14 cellular contexts compared by ENCODE assay signal in genomic region chr1:145708063-145708462, GRCh38. TPM values are rescaled to one million over a fixed set of nuclear protein-coding genes. Genes with fewer than 3 reads are reported as not detected.
DNase-seq lines count a peak whose midpoint lies in the region; ATAC-seq and TF ChIP-seq lines count a peak whose summit lies in the region.
"Had no signal": no experiment of that assay in that cellular context is flagged by ENCODE, and none has a peak within 500 bp of the region (broad histone marks: within the 10 kb centered on the region; RNA-seq: fewer than 3 reads in every experiment).

No MANE protein-coding gene starts in this region.

- peaks cover 9% of the 10 kb centered on the region for H3K4me1 Mint-ChIP-seq in stimulated activated effector memory CD8-positive, alpha-beta T cell treated with anti-CD3 and anti-CD28 coated beads, Interleukin-12 subunit alpha, Interleukin-12 subunit beta, amount 100 ng/mL, for 72 hours
- H3K4me1 Mint-ChIP-seq in chondrocyte (ENCODE audit: low read depth) = peaks cover 19% of the 10 kb centered on the region

- H3F3A ChIP-seq in SK-N-SH (replicated peaks; ENCODE audit: insufficient read depth) (no peaks in the 10 kb centered on the region), PC-9 (ENCODE audit: insufficient read depth, low read depth) (peaks cover 33% of the 10 kb centered on the region)

- intact Hi-C loops in PC-9 (cut with micrococcal nuclease; ENCODE audit: unreplicated experiment) = no loop called here

- no peaks in the 10 kb centered on the region for H3K27me3 ChIP-seq in SK-N-SH (ENCODE audit: insufficient read depth)
- no peaks in the 10 kb centered on the region for H3K27me3 ChIP-seq in PC-9 (ENCODE audit: insufficient read depth, low read depth)

- peak; percentile 38 for DNase-seq in SK-N-SH
- peak in 1 of 2 experiments; percentile 36 for DNase-seq in PC-9
- peak; percentile 81 for DNase-seq in glomerular visceral epithelial cell (ENCODE audit: extremely low spot score)
- no peak for DNase-seq in stimulated activated effector memory CD8-positive, alpha-beta T cell treated with anti-CD3 and anti-CD28 coated beads, Interleukin-12 subunit alpha, Interleukin-12 subunit beta, amount 100 ng/mL, for 72 hours (ENCODE audit: low spot score in 2 of 2)
- no peak for DNase-seq in chondrocyte (ENCODE audit: low spot score)
- DNase-seq: foreskin melanocyte; naive thymus-derived CD4-positive, alpha-beta T cell; NCI-H2227 treated with DMSO at 0.1 percent for 48 hours had no signal

- H2AFZ ChIP-seq in SK-N-SH (ENCODE audit: low read depth) (no peak overlapping the region), PC-9 (no peak overlapping the region)

- H3K36me3 Mint-ChIP-seq in stimulated activated effector memory CD8-positive, alpha-beta T cell treated with anti-CD3 and anti-CD28 coated beads, Interleukin-12 subunit alpha, Interleukin-12 subunit beta, amount 100 ng/mL, for 72 hours = no peaks in the 10 kb centered on the region
- peaks cover 2% of the 10 kb centered on the region for H3K36me3 Mint-ChIP-seq in chondrocyte (ENCODE audit: low read depth)
- H3K36me3 Mint-ChIP-seq: naive thymus-derived CD4-positive, alpha-beta T cell had no signal

- POLR2A ChIA-PET in SK-N-SH (lab: Yijun Ruan, JAX) (interaction anchor here (0.8 kb wide), 1 partner anchor 40 kb away, joined by 3 read pairs; no protein-coding TSS in a partner anchor), PC-9 (lab: Charles Lee; ENCODE audit: unreplicated experiment) (no interaction called here)

- CTCF ChIA-PET in SK-N-SH (lab: Yijun Ruan, JAX) = interaction anchor here (7.9 kb wide), 1 partner anchor 13 kb away, joined by 70 read pairs; the partner anchor contains the start of gene CD160
- CTCF ChIA-PET in PC-9 (lab: Charles Lee) = interaction anchor here (0.6 kb wide), 1 partner anchor 189 kb away, joined by 3 read pairs; no protein-coding TSS in a partner anchor

- no peaks in the 10 kb centered on the region for H3K9me3 Mint-ChIP-seq in stimulated activated effector memory CD8-positive, alpha-beta T cell treated with anti-CD3 and anti-CD28 coated beads, Interleukin-12 subunit alpha, Interleukin-12 subunit beta, amount 100 ng/mL, for 72 hours
- H3K9me3 Mint-ChIP-seq in chondrocyte (ENCODE audit: low read depth) = peaks cover 3% of the 10 kb centered on the region
- H3K9me3 Mint-ChIP-seq: naive thymus-derived CD4-positive, alpha-beta T cell had no signal

- H3K4me2 ChIP-seq in SK-N-SH (no peak overlapping the region), PC-9 (peak overlapping the region; percentile 42)

- H3K9me2 ChIP-seq in SK-N-SH (no peaks in the 10 kb centered on the region), PC-9 (ENCODE audit: insufficient read depth) (no peaks in the 10 kb centered on the region)

- H3K9ac ChIP-seq in SK-N-SH = no peak overlapping the region

- no peak overlapping the region for H3K4me3 ChIP-seq in SK-N-SH (ENCODE audit: low read depth in 2 of 2, low read length in 1 of 2)
- H3K4me3 ChIP-seq in PC-9 = no peak overlapping the region
- H3K4me3 ChIP-seq: skin epidermis, thoracic aorta had no signal

- no peak for TF ChIP-seq EP300 in SK-N-SH (IDR thresholded peaks at IDR 0.05; ENCODE audit: borderline replicate concordance in 1 of 2, low read depth in 1 of 2, low read length in 1 of 2)

- H3K27ac Mint-ChIP-seq in stimulated activated effector memory CD8-positive, alpha-beta T cell treated with anti-CD3 and anti-CD28 coated beads, Interleukin-12 subunit alpha, Interleukin-12 subunit beta, amount 100 ng/mL, for 72 hours = no peak overlapping the region
- no peak overlapping the region for H3K27ac Mint-ChIP-seq in chondrocyte (ENCODE audit: unreplicated experiment)
- H3K27ac Mint-ChIP-seq: naive thymus-derived CD4-positive, alpha-beta T cell had no signal

- no peak for TF ChIP-seq RAD21 in SK-N-SH (IDR thresholded peaks at IDR 0.05; ENCODE audit: low read length)

- WGBS in SK-N-SH (ENCODE audit: low lambda C conversion rate) = 74% methylated on average over 7 of the region's 7 CpGs

- TF ChIP-seq CTCF in SK-N-SH (IDR thresholded peaks at IDR 0.05) (no peak), PC-9 (conservative IDR thresholded peaks at IDR 0.05) (no peak), chondrocyte (IDR thresholded peaks at IDR 0.05) (no peak)

- ATAC-seq in SK-N-SH treated with all-trans-retinoic acid at 6 μM for 48 hours = no peak; the same call in 2 of the 3 replicates
- peak; percentile 73 for ATAC-seq in stimulated activated effector memory CD8-positive, alpha-beta T cell treated with anti-CD3 and anti-CD28 coated beads, Interleukin-12 subunit alpha, Interleukin-12 subunit beta, amount 100 ng/mL, for 72 hours
- ATAC-seq in GM21717 (IDR thresholded peaks at IDR 0.05; ENCODE audit: unreplicated experiment) = no peak
- ATAC-seq in GM21367 (IDR thresholded peaks at IDR 0.05; ENCODE audit: unreplicated experiment) = no peak
- ATAC-seq: naive thymus-derived CD4-positive, alpha-beta T cell had no signal

- H3K27ac ChIP-seq in SK-N-SH (ENCODE audit: low read depth in 2 of 2, low read length in 1 of 2) (peak overlapping the region in 1 of 2 experiments; percentile 19; a peak in 2 of 4 replicates), PC-9 (peak overlapping the region; percentile 68; the same call in 1 of the 2 replicates)
- H3K27ac ChIP-seq: skin epidermis, thoracic aorta, VCaP had no signal

- no TSS peak for BruUV-seq in PC-9 (replicated peaks; lab: Mats Ljungman, UMichigan)

- H3K4me3 Mint-ChIP-seq in stimulated activated effector memory CD8-positive, alpha-beta T cell treated with anti-CD3 and anti-CD28 coated beads, Interleukin-12 subunit alpha, Interleukin-12 subunit beta, amount 100 ng/mL, for 72 hours = no peak overlapping the region
- no peak overlapping the region for H3K4me3 Mint-ChIP-seq in chondrocyte (ENCODE audit: unreplicated experiment)
- H3K4me3 Mint-ChIP-seq: naive thymus-derived CD4-positive, alpha-beta T cell had no signal

- H3K9me3 ChIP-seq in SK-N-SH (no peaks in the 10 kb centered on the region), PC-9 (ENCODE audit: insufficient read depth, low read depth) (no peaks in the 10 kb centered on the region)
- H3K9me3 ChIP-seq: thoracic aorta had no signal

- H3K36me3 ChIP-seq in SK-N-SH (replicated peaks in 1 of 2; ENCODE audit: control insufficient read depth in 1 of 2, insufficient read depth in 2 of 2, low read length in 1 of 2) (no peaks in the 10 kb centered on the region), PC-9 (ENCODE audit: low read depth) (no peaks in the 10 kb centered on the region)
- H3K36me3 ChIP-seq: thoracic aorta had no signal

- H3K27me3 Mint-ChIP-seq in chondrocyte (ENCODE audit: low read depth) = no peaks in the 10 kb centered on the region

- no peaks in the 10 kb centered on the region for H3K79me2 ChIP-seq in SK-N-SH (ENCODE audit: insufficient read depth)
- H3K79me2 ChIP-seq in PC-9 (ENCODE audit: low read depth) = no peaks in the 10 kb centered on the region

- H3K4me1 ChIP-seq in SK-N-SH (ENCODE audit: control insufficient read depth in 1 of 2, insufficient read depth in 2 of 2, low read depth in 1 of 2, low read length in 1 of 2) (peaks cover 0 to 16% of the 10 kb centered on the region in 2 experiments; a peak in 1 of 4 replicates), PC-9 (replicated peaks; ENCODE audit: insufficient read depth) (peaks cover 39% of the 10 kb centered on the region)

- H4K20me1 ChIP-seq in SK-N-SH (ENCODE audit: insufficient read depth) (no peaks in the 10 kb centered on the region), PC-9 (ENCODE audit: insufficient read depth) (no peaks in the 10 kb centered on the region)

TF ChIP-seq in SK-N-SH treated with all-trans-retinoic acid at 6 μM for 48 hours, 23 proteins besides CTCF, POLR2A, EP300 and RAD21:
- TF ChIP-seq PPARA (CRISPR knock-in tag; IDR thresholded peaks at IDR 0.05; ENCODE audit: borderline replicate concordance) = no peak

RNA-seq across cellular contexts. Expression of gene PDZK1, which starts 0.9 kb away (rescaled TPM):
- polyA plus RNA-seq in SK-N-SH (2012; rRNA removed) = 0.16 and 0.24 TPM in 2 replicates
- polyA plus RNA-seq in SK-N-SH (2012; cell fraction: cytosol; rRNA removed) = 0.29 and 0.33 TPM in 2 replicates
- 0.56 and 0.67 TPM in 2 replicates for polyA plus RNA-seq in SK-N-SH (2012; cell fraction: nucleus; rRNA removed)
- total RNA-seq in PC-9 (2021) (2.7 and 3.4 TPM in 2 replicates), chondrocyte (0.38 to 1.1 TPM (median 0.50 TPM) in 3 replicates)

RNA-seq across cellular contexts. Expression of gene CD160, which starts 11.2 kb away (rescaled TPM):
- not detected in 2 replicates for polyA plus RNA-seq in SK-N-SH (2012; rRNA removed)
- not detected in 2 replicates for polyA plus RNA-seq in SK-N-SH (2012; cell fraction: cytosol; rRNA removed)
- polyA plus RNA-seq in SK-N-SH (2012; cell fraction: nucleus; rRNA removed) = not detected in 2 replicates
- not detected in 2 replicates for total RNA-seq in PC-9 (2021)
- not detected in 3 replicates for total RNA-seq in chondrocyte

Comparison
In these comparisons a context has a peak if more than half of its experiments do, and no peak if none do; other contexts are left out.
1. DNase-seq: peak in SK-N-SH (single experiment) and glomerular visceral epithelial cell (single experiment); none in stimulated activated effector memory CD8-positive, alpha-beta T cell treated with anti-CD3 and anti-CD28 coated beads, Interleukin-12 subunit alpha, Interleukin-12 subunit beta, amount 100 ng/mL, for 72 hours (0 of 2) and chondrocyte (single experiment).